In the genomic region with DNA sequence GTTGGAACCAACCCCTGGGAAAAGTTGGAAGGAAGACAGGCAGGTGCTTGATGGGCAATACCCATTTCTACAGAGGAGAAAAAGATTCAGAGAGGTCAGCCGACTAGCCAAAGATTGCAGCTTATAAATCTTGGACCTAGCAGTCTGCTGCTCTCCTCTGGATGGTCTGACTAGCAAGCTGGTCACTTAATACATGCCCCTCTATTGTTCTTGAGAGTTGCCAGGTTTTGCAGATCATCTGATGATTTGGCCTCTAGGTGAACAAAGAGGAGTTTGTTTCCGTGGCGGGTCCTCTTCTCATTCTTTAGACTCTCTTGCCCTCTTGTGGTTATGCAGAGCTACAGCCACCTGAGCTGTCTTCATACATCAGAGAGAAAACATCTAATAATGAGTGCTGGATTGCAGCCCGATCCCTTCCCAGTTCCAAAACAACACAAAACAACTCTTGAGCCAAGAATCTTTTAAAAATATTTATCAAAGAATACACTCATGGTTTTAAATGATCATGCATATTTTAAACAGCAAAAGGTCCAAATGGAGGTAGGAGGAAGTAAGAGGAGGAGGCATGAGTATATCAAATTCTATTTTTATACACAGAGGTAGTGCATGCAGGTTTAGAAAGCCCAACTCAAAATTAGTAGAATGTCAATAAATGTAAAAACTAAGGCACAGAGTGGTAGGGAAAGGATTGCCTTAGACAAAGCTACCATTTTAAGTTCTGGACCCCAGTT, we compare ENCODE assay signal across 8 cellular contexts.
A peak's percentile ranks its signal among the peaks of the same experiment; 100 is the strongest.
DNase-seq lines count a peak whose midpoint lies in the region; ATAC-seq and TF ChIP-seq lines count a peak whose summit lies in the region.

No MANE protein-coding gene starts in this region.

- no peak for TF ChIP-seq POLR2A in sigmoid colon (IDR thresholded peaks at IDR 0.05)

- DNase-seq in DMS79 treated with DMSO at 0.1 percent for 48 hours (lab: John Stamatoyannopoulos, UW), result peak; percentile 28
- peak; percentile 18 for DNase-seq in NCI-H226
- peak; percentile 75 for DNase-seq in amniotic epithelial cell (ENCODE audit: low read depth)
- DNase-seq in right cardiac atrium, result peak in 1 of 3 donors; percentile 18
- no peak for DNase-seq in sigmoid colon
- no peak for DNase-seq in stimulated activated CD4-positive, alpha-beta T cell treated with anti-CD3 and anti-CD28 coated beads, Interleukin-2, amount 100 ng/mL, for 48 hours

- peak; percentile 18 to 59 (median 46) for TF ChIP-seq CTCF in sigmoid colon (IDR thresholded peaks at IDR 0.05)

- no peak overlapping the region for H3K27ac ChIP-seq in right cardiac atrium (ENCODE audit: low read length)
- no peak overlapping the region for H3K27ac ChIP-seq in sigmoid colon

- peak; percentile 88 for ATAC-seq in GM19463 (IDR thresholded peaks at IDR 0.05; ENCODE audit: unreplicated experiment)
- ATAC-seq in HG03439 (IDR thresholded peaks at IDR 0.05; ENCODE audit: unreplicated experiment), result peak; percentile 85
- ATAC-seq in right cardiac atrium, result peak; percentile 73 to 78

- H3K36me3 ChIP-seq in sigmoid colon, result no peaks in the 10 kb centered on the region

- H3K4me3 ChIP-seq in right cardiac atrium (ENCODE audit: low read length), result no peak overlapping the region
- H3K4me3 ChIP-seq in sigmoid colon, result no peak overlapping the region

- intact Hi-C loops in right cardiac atrium (cut with DNase I), result loop anchor here in 1 of 4 donors (10.0 kb wide), 1 partner anchor 248 kb away; no protein-coding TSS in a partner anchor
- intact Hi-C loops in sigmoid colon (cut with DNase I), result loop anchor here (5.0 kb wide), 2 partner anchors 150 to 1480 kb away; no protein-coding TSS in a partner anchor

- peaks cover 3% of the 10 kb centered on the region for H3K4me1 ChIP-seq in right cardiac atrium (ENCODE audit: control insufficient read depth, insufficient read depth, low read length)
- H3K4me1 ChIP-seq in sigmoid colon, result peaks cover 0 to 9% (median 0%) of the 10 kb centered on the region in 4 donors

- no peak for TF ChIP-seq EP300 in sigmoid colon (IDR thresholded peaks at IDR 0.05)

- H3K27me3 ChIP-seq in right cardiac atrium (ENCODE audit: control insufficient read depth, insufficient read depth), result no peaks in the 10 kb centered on the region
- peaks cover 0 to 3% (median 0%) of the 10 kb centered on the region in 3 donors for H3K27me3 ChIP-seq in sigmoid colon

- no peaks in the 10 kb centered on the region for H3K9me3 ChIP-seq in right cardiac atrium (ENCODE audit: control insufficient read depth, low read length)
- H3K9me3 ChIP-seq in sigmoid colon, result no peaks in the 10 kb centered on the region

- WGBS in right cardiac atrium, result 23% methylated on average over 4 of the region's 4 CpGs
- WGBS in sigmoid colon, 2 donors, result 14 to 23% methylated on average over 4 of the region's 4 CpGs

Comparison
In these comparisons a context has a peak if more than half of its experiments do, and no peak if none do; other contexts are left out.
1. DNase-seq: peak in DMS79 treated with DMSO at 0.1 percent for 48 hours (single experiment), NCI-H226 (single experiment) and amniotic epithelial cell (single experiment); none in sigmoid colon (single experiment) and stimulated activated CD4-positive, alpha-beta T cell treated with anti-CD3 and anti-CD28 coated beads, Interleukin-2, amount 100 ng/mL, for 48 hours (0 of 2).
2. Peak in every context shown above with its lines, with median percentiles within 50 percentile points of each other: ATAC-seq.